Comparison of ENCODE assay signal across 8 cellular contexts in genomic region chr21:43645414-43645891, GRCh38. TPM values are rescaled to one million over a fixed set of nuclear protein-coding genes. Genes with fewer than 3 reads are reported as not detected.
DNase-seq lines count a peak whose midpoint lies in the region; ATAC-seq and TF ChIP-seq lines count a peak whose summit lies in the region.

No MANE protein-coding gene starts in this region.

- H3K27ac ChIP-seq in A673 (ENCODE audit: low read depth, low read length, poor library complexity, severe bottlenecking) (no peak overlapping the region), heart left ventricle (peak overlapping the region in 10 of 12 donors; percentile 18 to 77 (median 54))

- H3K4me3 ChIP-seq in A673 (ENCODE audit: low read depth, low read length, poor library complexity, severe bottlenecking) (no peak overlapping the region), heart left ventricle (no peak overlapping the region)

- no peaks in the 10 kb centered on the region for H3K9me3 Mint-ChIP-seq in activated naive CD4-positive, alpha-beta T cell treated with anti-CD3 and anti-CD28 coated beads, Interleukin-2, amount 50 U/mL, for 72 hours

- POLR2A ChIA-PET in A673 (lab: Charles Lee; ENCODE audit: low non-redundant PET): interaction anchor here (0.5 kb wide), 1 partner anchor 453 kb away, joined by 3 read pairs; no protein-coding TSS in a partner anchor

- no peak overlapping the region for H3K27ac Mint-ChIP-seq in activated naive CD4-positive, alpha-beta T cell treated with anti-CD3 and anti-CD28 coated beads, Interleukin-2, amount 50 U/mL, for 72 hours

- peak; percentile 81 for DNase-seq in A673 (ENCODE audit: low spot score)
- peak; percentile 41 for DNase-seq in GM04503 (ENCODE audit: low read depth)
- DNase-seq in NCI-H2107 (lab: John Stamatoyannopoulos, UW): peak; percentile 76
- peak in 1 of 2 donors; percentile 35 for DNase-seq in activated naive CD4-positive, alpha-beta T cell treated with anti-CD3 and anti-CD28 coated beads, Interleukin-2, amount 50 U/mL, for 72 hours (ENCODE audit: low spot score in 2 of 2)
- peak in 4 of 5 donors; percentile 39 to 63 (median 59) for DNase-seq in heart left ventricle
- peak; percentile 75 for DNase-seq in retina
- no peak for DNase-seq in stimulated activated CD4-positive, alpha-beta T cell treated with anti-CD3 and anti-CD28 coated beads, Interleukin-4, amount 100 ng/mL, for 4 hours

- H3K36me3 ChIP-seq in A673 (ENCODE audit: insufficient read depth, low read length, poor library complexity, severe bottlenecking) (no peaks in the 10 kb centered on the region), heart left ventricle (no peaks in the 10 kb centered on the region)

- ATAC-seq in activated naive CD4-positive, alpha-beta T cell treated with anti-CD3 and anti-CD28 coated beads, Interleukin-2, amount 50 U/mL, for 72 hours: peak; percentile 26 to 50
- ATAC-seq in heart left ventricle (peak; percentile 65 to 90 (median 88)), GM19455 (IDR thresholded peaks at IDR 0.05; ENCODE audit: unreplicated experiment) (no peak)

- H3K27me3 ChIP-seq in A673 (replicated peaks; ENCODE audit: insufficient read depth, low read depth, low read length, poor library complexity) (no peaks in the 10 kb centered on the region), heart left ventricle (no peaks in the 10 kb centered on the region)

- CTCF ChIA-PET in A673 (lab: Charles Lee): interaction anchor here (0.6 kb wide), 2 partner anchors 8 to 1051 kb away, joined by 3 to 4 read pairs; no protein-coding TSS in a partner anchor

- no peak for TF ChIP-seq POLR2A in heart left ventricle (IDR thresholded peaks at IDR 0.05)

- H3K9me3 ChIP-seq in A673 (ENCODE audit: low read depth, low read length, poor library complexity, severe bottlenecking): no peaks in the 10 kb centered on the region
- H3K9me3 ChIP-seq in heart left ventricle: no peaks in the 10 kb centered on the region

- TF ChIP-seq CTCF in A673 (conservative IDR thresholded peaks at IDR 0.05; ENCODE audit: low read depth, low read length) (peak; percentile 74), heart left ventricle (IDR thresholded peaks at IDR 0.05) (peak; percentile 29 to 73 (median 56))

- peaks cover 15% of the 10 kb centered on the region for H3K4me1 ChIP-seq in A673 (ENCODE audit: insufficient read depth, low read length, poor library complexity, severe bottlenecking)
- H3K4me1 ChIP-seq in heart left ventricle: peaks cover 0 to 23% (median 10%) of the 10 kb centered on the region in 12 donors

- no peaks in the 10 kb centered on the region for H3K36me3 Mint-ChIP-seq in activated naive CD4-positive, alpha-beta T cell treated with anti-CD3 and anti-CD28 coated beads, Interleukin-2, amount 50 U/mL, for 72 hours

- intact Hi-C loops in A673 (cut with micrococcal nuclease; ENCODE audit: unreplicated experiment) (loop anchor here (10.0 kb wide), 2 partner anchors 331 to 1051 kb away; no protein-coding TSS in a partner anchor), heart left ventricle (cut with DNase I) (loop anchor here in 2 of 10 donors (5.0 to 10.0 kb wide), 4 partner anchors 33 to 731 kb away; no protein-coding TSS in a partner anchor)

- WGBS in heart left ventricle, 4 donors: 4 to 6% (median 5%) methylated on average over 7 of the region's 7 CpGs

- BruUV-seq in A673 (replicated peaks; lab: Mats Ljungman, UMichigan): no TSS peak

RNA-seq across cellular contexts. Expression of gene HSF2BP, which starts 13.8 kb away (rescaled TPM):
- total RNA-seq in A673 (2021): 2.4 and 3.0 TPM in 2 replicates
- under 1 TPM; 0.57 to 0.78 TPM for total RNA-seq in activated naive CD4-positive, alpha-beta T cell treated with anti-CD3 and anti-CD28 coated beads, Interleukin-2, amount 50 U/mL, for 72 hours
- total RNA-seq in heart left ventricle: under 1 TPM in 1 of 9 donors, not detected in 8; 0.32 TPM
- polyA plus RNA-seq in heart left ventricle: under 1 TPM; 0.08 to 0.19 TPM

RNA-seq across cellular contexts. Expression of gene RRP1B, which starts 13.9 kb away (rescaled TPM):
- total RNA-seq in A673 (2021) (67.0 and 73.5 TPM in 2 replicates), heart left ventricle (10 to 100 TPM in 4 of 9 donors, 1 to 10 TPM in 5; 6.6 to 16.1 (median 9.5) TPM)
- total RNA-seq in activated naive CD4-positive, alpha-beta T cell treated with anti-CD3 and anti-CD28 coated beads, Interleukin-2, amount 50 U/mL, for 72 hours: 10 to 100 TPM; 39.1 to 61.5 TPM
- 1 to 10 TPM; 3.6 to 9.8 TPM for polyA plus RNA-seq in heart left ventricle

Comparison
In these comparisons a context has a peak if more than half of its experiments do, and no peak if none do; other contexts are left out.
1. DNase-seq: peak in A673 (single experiment), GM04503 (single experiment), NCI-H2107 (single experiment), heart left ventricle (4 of 5) and retina (single experiment); none in stimulated activated CD4-positive, alpha-beta T cell treated with anti-CD3 and anti-CD28 coated beads, Interleukin-4, amount 100 ng/mL, for 4 hours (0 of 2).